Comparison of ENCODE assay signal across 15 cellular contexts in genomic region chr3:53039376-53039752, GRCh38. TPM values are rescaled to one million over a fixed set of nuclear protein-coding genes. Genes with fewer than 3 reads are reported as not detected.
DNase-seq lines count a peak whose midpoint lies in the region; ATAC-seq and TF ChIP-seq lines count a peak whose summit lies in the region.
"Had no signal": no experiment of that assay in that cellular context is flagged by ENCODE, and none has a peak within 500 bp of the region (broad histone marks: within the 10 kb centered on the region; RNA-seq: fewer than 3 reads in every experiment).

No MANE protein-coding gene starts in this region.

- H3K9me3 ChIP-seq in T-helper 17 cell (ENCODE audit: control insufficient read depth, low read length, poor library complexity, severe bottlenecking) (no peaks in the 10 kb centered on the region), esophagus muscularis mucosa (no peaks in the 10 kb centered on the region)
- H3K9me3 ChIP-seq: BLaER1 had no signal

- POLR2A ChIA-PET in activated CD4-positive, alpha-beta T cell treated with anti-CD3 and anti-CD28 coated beads for 36 hours (lab: Charles Lee): no interaction called here

- no peak for ATAC-seq in activated CD4-positive, alpha-beta T cell treated with anti-CD3 and anti-CD28 coated beads for 36 hours
- ATAC-seq in T-helper 17 cell: no peak
- ATAC-seq in GM18861 (IDR thresholded peaks at IDR 0.05; ENCODE audit: unreplicated experiment): no peak
- no peak for ATAC-seq in GM19035 (IDR thresholded peaks at IDR 0.05; ENCODE audit: unreplicated experiment)
- ATAC-seq in GM18502 (IDR thresholded peaks at IDR 0.05; ENCODE audit: poor library complexity, unreplicated experiment): no peak
- ATAC-seq: GM12878 had no signal

- H3K36me3 Mint-ChIP-seq in activated CD4-positive, alpha-beta T cell treated with anti-CD3 and anti-CD28 coated beads for 36 hours (ENCODE audit: low read depth): no peaks in the 10 kb centered on the region
- no peaks in the 10 kb centered on the region for H3K36me3 Mint-ChIP-seq in T-helper 17 cell (ENCODE audit: low read depth)

- H3K36me3 ChIP-seq in esophagus muscularis mucosa: no peaks in the 10 kb centered on the region
- H3K36me3 ChIP-seq: BLaER1 had no signal

- no peak overlapping the region for H3K4me3 ChIP-seq in esophagus muscularis mucosa
- H3K4me3 ChIP-seq: BLaER1, GM12878 had no signal

- WGBS in esophagus muscularis mucosa: 83% methylated on average over 2 of the region's 2 CpGs

- H3K9me3 Mint-ChIP-seq in activated CD4-positive, alpha-beta T cell treated with anti-CD3 and anti-CD28 coated beads for 36 hours (ENCODE audit: low read depth): no peaks in the 10 kb centered on the region
- H3K9me3 Mint-ChIP-seq: HFFc6 had no signal

- intact Hi-C loops in activated CD4-positive, alpha-beta T cell treated with anti-CD3 and anti-CD28 coated beads for 36 hours (cut with DNase I, micrococcal nuclease): no loop called here
- intact Hi-C loops in esophagus muscularis mucosa (cut with DNase I): no loop called here

- TF ChIP-seq CTCF in esophagus muscularis mucosa (IDR thresholded peaks at IDR 0.05): no peak

- H3K27ac Mint-ChIP-seq in activated CD4-positive, alpha-beta T cell treated with anti-CD3 and anti-CD28 coated beads for 36 hours: peak overlapping the region; percentile 61
- H3K27ac Mint-ChIP-seq in T-helper 17 cell: peak overlapping the region; percentile 84
- H3K27ac Mint-ChIP-seq: HFFc6 had no signal

- CTCF ChIA-PET in activated CD4-positive, alpha-beta T cell treated with anti-CD3 and anti-CD28 coated beads for 36 hours (lab: Charles Lee): no interaction called here

- no peaks in the 10 kb centered on the region for H3K27me3 Mint-ChIP-seq in activated CD4-positive, alpha-beta T cell treated with anti-CD3 and anti-CD28 coated beads for 36 hours
- no peaks in the 10 kb centered on the region for H3K27me3 Mint-ChIP-seq in T-helper 17 cell

- no peak for TF ChIP-seq POLR2A in esophagus muscularis mucosa (IDR thresholded peaks at IDR 0.05; ENCODE audit: low read depth)

- H3K4me1 Mint-ChIP-seq in activated CD4-positive, alpha-beta T cell treated with anti-CD3 and anti-CD28 coated beads for 36 hours: peaks cover 79% of the 10 kb centered on the region
- H3K4me1 Mint-ChIP-seq in T-helper 17 cell: peaks cover 62% of the 10 kb centered on the region

- H3K4me3 Mint-ChIP-seq in activated CD4-positive, alpha-beta T cell treated with anti-CD3 and anti-CD28 coated beads for 36 hours: no peak overlapping the region
- no peak overlapping the region for H3K4me3 Mint-ChIP-seq in T-helper 17 cell
- H3K4me3 Mint-ChIP-seq: HFFc6 had no signal

- peaks cover 0 to 44% (median 37%) of the 10 kb centered on the region in 4 donors for H3K4me1 ChIP-seq in esophagus muscularis mucosa

- DNase-seq in activated CD4-positive, alpha-beta T cell treated with anti-CD3 and anti-CD28 coated beads for 36 hours: no peak
- no peak for DNase-seq in activated CD4-positive, alpha-beta T cell treated with anti-CD3 and anti-CD28 coated beads for 4 hours
- no peak for DNase-seq in T-helper 17 cell
- DNase-seq in esophagus muscularis mucosa (ENCODE audit: extremely low spot score): peak; percentile 5
- no peak for DNase-seq in epidermal melanocyte (ENCODE audit: insufficient read length, low spot score)
- DNase-seq: AML-193, DMS79, HCEC 1CT, HFFc6 had no signal

- H3K27me3 ChIP-seq in esophagus muscularis mucosa: no peaks in the 10 kb centered on the region

- H3K27ac ChIP-seq in esophagus muscularis mucosa (replicated peaks in 1 of 4): no peak overlapping the region
- H3K27ac ChIP-seq: 22Rv1, BLaER1 had no signal

- TF ChIP-seq EP300 in esophagus muscularis mucosa (IDR thresholded peaks at IDR 0.05): no peak

RNA-seq across cellular contexts. Expression of gene SFMBT1, which starts 6.5 kb away (rescaled TPM):
- total RNA-seq in activated CD4-positive, alpha-beta T cell treated with anti-CD3 and anti-CD28 coated beads for 36 hours: 10 to 100 TPM; 14.5 to 20.3 TPM
- total RNA-seq in T-helper 17 cell: 10 to 100 TPM; 36.1 to 49.8 TPM
- total RNA-seq in esophagus muscularis mucosa: 10 to 100 TPM; 15.4 to 27.6 (median 21.4) TPM
